Comparison of ENCODE assay signal across 13 cellular contexts in the genomic region with DNA sequence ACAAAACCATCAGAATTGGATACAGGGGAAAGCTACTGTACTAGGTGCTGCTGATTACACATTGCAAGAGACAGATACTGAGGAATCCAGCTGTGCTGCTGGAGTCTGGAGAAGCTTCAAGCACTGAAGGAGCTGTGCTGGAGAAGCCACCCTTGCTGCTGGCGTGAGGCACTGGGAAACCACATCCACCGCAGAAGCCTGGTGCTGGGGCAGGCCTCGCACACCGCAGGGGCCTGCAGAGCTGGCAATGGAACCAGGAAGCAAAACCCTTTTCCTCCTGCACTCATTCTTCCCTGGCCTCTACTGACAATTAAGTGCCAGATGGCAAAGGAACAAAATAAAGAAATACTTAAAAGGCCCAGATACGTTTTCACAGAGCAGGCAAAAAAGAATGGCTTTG.
DNase-seq lines count a peak whose midpoint lies in the region; ATAC-seq and TF ChIP-seq lines count a peak whose summit lies in the region.
"Had no signal": no experiment of that assay in that cellular context is flagged by ENCODE, and none has a peak within 500 bp of the region (broad histone marks: within the 10 kb centered on the region; RNA-seq: fewer than 3 reads in every experiment).

No MANE protein-coding gene starts in this region.

- no peak overlapping the region for H3K4me3 Mint-ChIP-seq in endothelial cell (ENCODE audit: unreplicated experiment)
- H3K4me3 Mint-ChIP-seq in CD8-positive, alpha-beta memory T cell = no peak overlapping the region
- H3K4me3 Mint-ChIP-seq: brain had no signal

- peaks cover 16% of the 10 kb centered on the region for H3K4me1 Mint-ChIP-seq in endothelial cell (ENCODE audit: unreplicated experiment)
- H3K4me1 Mint-ChIP-seq in CD8-positive, alpha-beta memory T cell = peaks cover 0 to 9% (median 1%) of the 10 kb centered on the region in 3 donors
- H3K4me1 Mint-ChIP-seq: brain had no signal

- H3K27ac ChIP-seq in CD8-positive, alpha-beta memory T cell (ENCODE audit: low read depth, low read length) = no peak overlapping the region

- POLR2A ChIA-PET in CD8-positive, alpha-beta memory T cell (lab: Charles Lee) = no interaction called here

- intact Hi-C loops in Right ventricle myocardium superior (cut with DNase I) = no loop called here

- ATAC-seq in HG03280 (IDR thresholded peaks at IDR 0.05; ENCODE audit: unreplicated experiment) (peak; percentile 33), Right ventricle myocardium superior (ENCODE audit: poor library complexity) (no peak)
- ATAC-seq: activated CD4-positive, CD25-positive, alpha-beta regulatory T cell treated with anti-CD3 and anti-CD28 coated beads, Interleukin-2, amount 50 U/mL, for 24 hours; mucosa of descending colon had no signal

- peak overlapping the region; percentile 88 for H3K27ac Mint-ChIP-seq in endothelial cell (ENCODE audit: unreplicated experiment)
- no peak overlapping the region for H3K27ac Mint-ChIP-seq in CD8-positive, alpha-beta memory T cell
- H3K27ac Mint-ChIP-seq: brain had no signal

- no peaks in the 10 kb centered on the region for H3K36me3 Mint-ChIP-seq in endothelial cell (ENCODE audit: low read depth, unreplicated experiment)
- peaks cover 0 to 3% (median 0%) of the 10 kb centered on the region in 3 donors for H3K36me3 Mint-ChIP-seq in CD8-positive, alpha-beta memory T cell
- H3K36me3 Mint-ChIP-seq: brain had no signal

- CTCF ChIA-PET in CD8-positive, alpha-beta memory T cell (lab: Charles Lee) = no interaction called here

- no peaks in the 10 kb centered on the region for H3K36me3 ChIP-seq in GM06990 (ENCODE audit: control insufficient read depth, insufficient read depth, low read length)
- H3K36me3 ChIP-seq in CD8-positive, alpha-beta memory T cell (ENCODE audit: insufficient read depth, low read length) = no peaks in the 10 kb centered on the region

- H3K4me1 ChIP-seq in CD8-positive, alpha-beta memory T cell (ENCODE audit: insufficient read depth, low read length) = no peaks in the 10 kb centered on the region
- H3K4me1 ChIP-seq: Caco-2 had no signal

- no peaks in the 10 kb centered on the region for H3K9me3 Mint-ChIP-seq in endothelial cell (ENCODE audit: unreplicated experiment)
- no peaks in the 10 kb centered on the region for H3K9me3 Mint-ChIP-seq in CD8-positive, alpha-beta memory T cell
- H3K9me3 Mint-ChIP-seq: brain had no signal

- DNase-seq in GM06990 (ENCODE audit: extremely low read depth, insufficient read length) = peak; percentile 37
- DNase-seq in NCI-H446 treated with DMSO at 0.1 percent for 48 hours (lab: John Stamatoyannopoulos, UW) = peak; percentile 38
- DNase-seq in endothelial cell (ENCODE audit: low spot score) = peak; percentile 6
- DNase-seq in activated T-cell treated with anti-CD3 and anti-CD28 coated beads, Interleukin-2, amount 50 U/mL, for 48 hours = no peak
- DNase-seq in Right ventricle myocardium superior = no peak
- DNase-seq in CD8-positive, alpha-beta memory T cell = no peak
- DNase-seq in SW 1271 (lab: John Stamatoyannopoulos, UW) = no peak
- DNase-seq: Caco-2, mucosa of descending colon, NCI-H524 treated with DMSO at 0.1 percent for 48 hours had no signal

- no peaks in the 10 kb centered on the region for H3K9me3 ChIP-seq in CD8-positive, alpha-beta memory T cell (ENCODE audit: low read length)

- peaks cover 1% of the 10 kb centered on the region for H3K27me3 Mint-ChIP-seq in endothelial cell (ENCODE audit: unreplicated experiment)
- H3K27me3 Mint-ChIP-seq in CD8-positive, alpha-beta memory T cell = peaks cover 0 to 5% of the 10 kb centered on the region in 2 donors
- H3K27me3 Mint-ChIP-seq: brain had no signal

- no peaks in the 10 kb centered on the region for H3K27me3 ChIP-seq in GM06990 (replicated peaks; ENCODE audit: control insufficient read depth, insufficient read depth, low read length)
- H3K27me3 ChIP-seq in CD8-positive, alpha-beta memory T cell (ENCODE audit: insufficient read depth, low read length, poor library complexity, severe bottlenecking) = no peaks in the 10 kb centered on the region

- no peak overlapping the region for H3K4me3 ChIP-seq in GM06990 (replicated peaks; ENCODE audit: low read depth, low read length)
- no peak overlapping the region for H3K4me3 ChIP-seq in CD8-positive, alpha-beta memory T cell (ENCODE audit: low read length)
- H3K4me3 ChIP-seq: mucosa of descending colon had no signal

- no peak for TF ChIP-seq CTCF in GM06990 (IDR thresholded peaks at IDR 0.05; ENCODE audit: insufficient read depth, low read length, poor library complexity, severe bottlenecking)
- TF ChIP-seq CTCF in endothelial cell (IDR thresholded peaks at IDR 0.05; ENCODE audit: unreplicated experiment) = no peak

Comparison
In these comparisons a context has a peak if more than half of its experiments do, and no peak if none do; other contexts are left out.
1. DNase-seq: peak in GM06990 (single experiment), NCI-H446 treated with DMSO at 0.1 percent for 48 hours (single experiment) and endothelial cell (single experiment); none in activated T-cell treated with anti-CD3 and anti-CD28 coated beads, Interleukin-2, amount 50 U/mL, for 48 hours (0 of 2), Right ventricle myocardium superior (single experiment), CD8-positive, alpha-beta memory T cell (0 of 5) and SW 1271 (0 of 2).